Comparison of ENCODE assay signal across 10 cellular contexts in genomic region chr1:47934243-47934805, GRCh38.
DNase-seq lines count a peak whose midpoint lies in the region; ATAC-seq, FAIRE-seq and TF ChIP-seq lines count a peak whose summit lies in the region.
"Had no signal": no experiment of that assay in that cellular context is flagged by ENCODE, and none has a peak within 500 bp of the region (broad histone marks: within the 10 kb centered on the region; RNA-seq: fewer than 3 reads in every experiment).

No MANE protein-coding gene starts in this region.

- no peaks in the 10 kb centered on the region for H3K9me3 ChIP-seq in gastrocnemius medialis

- no peaks in the 10 kb centered on the region for H3K36me3 ChIP-seq in gastrocnemius medialis

- no peak for FAIRE-seq in GM12891 (lab: Jason Lieb, UNC)

- ATAC-seq in gastrocnemius medialis (peak; percentile 8 to 55), HG02759 (IDR thresholded peaks at IDR 0.05; ENCODE audit: unreplicated experiment) (no peak), GM18502 (IDR thresholded peaks at IDR 0.05; ENCODE audit: poor library complexity, unreplicated experiment) (no peak)

- H3K4me1 ChIP-seq in gastrocnemius medialis: peaks cover 0 to 30% of the 10 kb centered on the region in 2 donors

- no peaks in the 10 kb centered on the region for H3K27me3 ChIP-seq in gastrocnemius medialis

- intact Hi-C loops in gastrocnemius medialis (cut with DNase I; ENCODE audit: low total_unique reads): loop anchor here (5.0 kb wide), 1 partner anchor 147 kb away; no protein-coding TSS in a partner anchor

- no peak for TF ChIP-seq CTCF in gastrocnemius medialis (IDR thresholded peaks at IDR 0.05 in 4 of 5, conservative IDR thresholded peaks at IDR 0.05 in 1 of 5)

- H3K4me3 ChIP-seq in gastrocnemius medialis: no peak overlapping the region

- H3K27ac ChIP-seq in gastrocnemius medialis: peak overlapping the region; percentile 1 to 70 (median 51)

- TF ChIP-seq POLR2A in gastrocnemius medialis (IDR thresholded peaks at IDR 0.05) (no peak), GM12891 (IDR thresholded peaks at IDR 0.05; ENCODE audit: low read depth, low read length) (no peak)

- in situ Hi-C loops in gastrocnemius medialis (cut with MboI; ENCODE audit: low sequenced_read_pairs in 4 of 4): no loop called here

- peak; percentile 19 for DNase-seq in GM04504 (ENCODE audit: low read depth)
- DNase-seq in astrocyte of the hippocampus (ENCODE audit: low read depth, low spot score): peak; percentile 80
- DNase-seq in islet precursor cell: peak; percentile 88
- DNase-seq in gastrocnemius medialis: peak; percentile 51 to 76
- no peak for DNase-seq in GM12891 (ENCODE audit: insufficient read length, low spot score)
- no peak for DNase-seq in activated T-cell treated with anti-CD3 and anti-CD28 coated beads for 4 hours
- DNase-seq: Calu3; effector memory CD4-positive, alpha-beta T cell had no signal

TF ChIP-seq in GM12891, 5 proteins besides CTCF, POLR2A, EP300 and RAD21:
- TF ChIP-seq POLR2AphosphoS5 (IDR thresholded peaks at IDR 0.05; ENCODE audit: low read depth, low read length): no peak
- TF ChIP-seq POU2F2 (IDR thresholded peaks at IDR 0.05; ENCODE audit: low read depth, low read length): no peak
- no peak for TF ChIP-seq PAX5 (IDR thresholded peaks at IDR 0.05; ENCODE audit: insufficient read depth, low read length, severe bottlenecking)
- no peak for TF ChIP-seq SPI1 (IDR thresholded peaks at IDR 0.05; ENCODE audit: low read depth, low read length)
- TF ChIP-seq TAF1 (IDR thresholded peaks at IDR 0.05; ENCODE audit: low read depth, low read length): no peak

Comparison
In these comparisons a context has a peak if more than half of its experiments do, and no peak if none do; other contexts are left out.
1. DNase-seq: peak in GM04504 (single experiment), astrocyte of the hippocampus (single experiment), islet precursor cell (single experiment) and gastrocnemius medialis (2 of 2); none in GM12891 (single experiment) and activated T-cell treated with anti-CD3 and anti-CD28 coated beads for 4 hours (single experiment).
2. ATAC-seq: peak in gastrocnemius medialis (2 of 2); none in HG02759 (single experiment) and GM18502 (single experiment).